In genomic region chr6:79335133-79335674, GRCh38 we compare ENCODE assay signal across 12 cellular contexts.
DNase-seq lines count a peak whose midpoint lies in the region; ATAC-seq, FAIRE-seq and TF ChIP-seq lines count a peak whose summit lies in the region.
"Had no signal": no experiment of that assay in that cellular context is flagged by ENCODE, and none has a peak within 500 bp of the region (broad histone marks: within the 10 kb centered on the region; RNA-seq: fewer than 3 reads in every experiment).

No MANE protein-coding gene starts in this region.

- POLR2A ChIA-PET in activated CD8-positive, alpha-beta T cell treated with anti-CD3 and anti-CD28 coated beads for 36 hours (lab: Charles Lee): interaction anchor here (1.1 kb wide), 1 partner anchor 257 kb away, joined by 3 read pairs; the partner anchor contains the start of gene PHIP
- POLR2A ChIA-PET in activated CD8-positive, alpha-beta T cell treated with anti-CD3 and anti-CD28 coated beads, Interleukin-2, amount 10 ng/mL, durations not matched to agents 7 days and 5 days (lab: Charles Lee): no interaction called here

- no peak overlapping the region for H3K4me3 Mint-ChIP-seq in activated CD8-positive, alpha-beta T cell treated with anti-CD3 and anti-CD28 coated beads for 36 hours
- H3K4me3 Mint-ChIP-seq in activated CD8-positive, alpha-beta T cell treated with anti-CD3 and anti-CD28 coated beads, Interleukin-2, amount 10 ng/mL, durations not matched to agents 7 days and 5 days: no peak overlapping the region

- H3K36me3 Mint-ChIP-seq in activated CD8-positive, alpha-beta T cell treated with anti-CD3 and anti-CD28 coated beads for 36 hours (ENCODE audit: low read depth): no peaks in the 10 kb centered on the region
- H3K36me3 Mint-ChIP-seq in activated CD8-positive, alpha-beta T cell treated with anti-CD3 and anti-CD28 coated beads, Interleukin-2, amount 10 ng/mL, durations not matched to agents 7 days and 5 days (ENCODE audit: low read depth): no peaks in the 10 kb centered on the region

- no peak for FAIRE-seq in kidney (lab: Jason Lieb, UNC)
- FAIRE-seq: A204.1, G401.6 had no signal

- CTCF ChIA-PET in activated CD8-positive, alpha-beta T cell treated with anti-CD3 and anti-CD28 coated beads for 36 hours (lab: Charles Lee): no interaction called here
- CTCF ChIA-PET in activated CD8-positive, alpha-beta T cell treated with anti-CD3 and anti-CD28 coated beads, Interleukin-2, amount 10 ng/mL, durations not matched to agents 7 days and 5 days (lab: Charles Lee): no interaction called here

- H3K36me3 ChIP-seq in kidney (ENCODE audit: control insufficient read depth in 1 of 2, insufficient read depth in 2 of 2, low read length in 2 of 2): no peaks in the 10 kb centered on the region

- intact Hi-C loops in activated CD8-positive, alpha-beta T cell treated with anti-CD3 and anti-CD28 coated beads for 36 hours (cut with micrococcal nuclease): no loop called here
- intact Hi-C loops in kidney (cut with DNase I): no loop called here

- H3K4me1 Mint-ChIP-seq in activated CD8-positive, alpha-beta T cell treated with anti-CD3 and anti-CD28 coated beads for 36 hours (ENCODE audit: low read depth): peaks cover 8% of the 10 kb centered on the region
- no peaks in the 10 kb centered on the region for H3K4me1 Mint-ChIP-seq in activated CD8-positive, alpha-beta T cell treated with anti-CD3 and anti-CD28 coated beads, Interleukin-2, amount 10 ng/mL, durations not matched to agents 7 days and 5 days (ENCODE audit: low read depth)

- H3K9me3 Mint-ChIP-seq in activated CD8-positive, alpha-beta T cell treated with anti-CD3 and anti-CD28 coated beads for 36 hours: no peaks in the 10 kb centered on the region
- H3K9me3 Mint-ChIP-seq in activated CD8-positive, alpha-beta T cell treated with anti-CD3 and anti-CD28 coated beads, Interleukin-2, amount 10 ng/mL, durations not matched to agents 7 days and 5 days (ENCODE audit: insufficient read depth): no peaks in the 10 kb centered on the region

- no peak overlapping the region for H3K9ac ChIP-seq in kidney (ENCODE audit: low read length in 2 of 2)

- no peaks in the 10 kb centered on the region for H3K9me3 ChIP-seq in kidney (ENCODE audit: control insufficient read depth in 1 of 2, low read length in 2 of 2)

- H3K27ac ChIP-seq in kidney (ENCODE audit: low read depth in 2 of 2, low read length in 2 of 2): no peak overlapping the region

- TF ChIP-seq CTCF in activated CD8-positive, alpha-beta T cell treated with anti-CD3 and anti-CD28 coated beads for 36 hours (IDR thresholded peaks at IDR 0.05): no peak
- TF ChIP-seq CTCF in kidney (IDR thresholded peaks at IDR 0.05; ENCODE audit: borderline replicate concordance, extremely low read depth, insufficient read depth): no peak

- peaks cover 18% of the 10 kb centered on the region for H3K27me3 Mint-ChIP-seq in activated CD8-positive, alpha-beta T cell treated with anti-CD3 and anti-CD28 coated beads for 36 hours
- peaks cover 2% of the 10 kb centered on the region for H3K27me3 Mint-ChIP-seq in activated CD8-positive, alpha-beta T cell treated with anti-CD3 and anti-CD28 coated beads, Interleukin-2, amount 10 ng/mL, durations not matched to agents 7 days and 5 days (ENCODE audit: low read depth)

- no peak overlapping the region for H3K27ac Mint-ChIP-seq in activated CD8-positive, alpha-beta T cell treated with anti-CD3 and anti-CD28 coated beads for 36 hours
- no peak overlapping the region for H3K27ac Mint-ChIP-seq in activated CD8-positive, alpha-beta T cell treated with anti-CD3 and anti-CD28 coated beads, Interleukin-2, amount 10 ng/mL, durations not matched to agents 7 days and 5 days

- H3K4me3 ChIP-seq in kidney (ENCODE audit: low read length in 2 of 2): no peak overlapping the region

- peak; percentile 72 for ATAC-seq in activated CD8-positive, alpha-beta T cell treated with anti-CD3 and anti-CD28 coated beads for 36 hours
- no peak for ATAC-seq in activated CD8-positive, alpha-beta T cell treated with anti-CD3 and anti-CD28 coated beads, Interleukin-2, amount 10 ng/mL, durations not matched to agents 7 days and 5 days
- ATAC-seq in GM21723 (IDR thresholded peaks at IDR 0.05; ENCODE audit: unreplicated experiment): peak; percentile 94
- ATAC-seq in HG03280 (IDR thresholded peaks at IDR 0.05; ENCODE audit: unreplicated experiment): peak; percentile 88
- ATAC-seq in SK-N-SH treated with all-trans-retinoic acid at 6 μM for 48 hours: no peak

- no peaks in the 10 kb centered on the region for H3K4me1 ChIP-seq in kidney (ENCODE audit: control insufficient read depth in 1 of 2, insufficient read depth in 1 of 2, low read depth in 1 of 2, low read length in 2 of 2)

- DNase-seq in activated CD8-positive, alpha-beta T cell treated with anti-CD3 and anti-CD28 coated beads for 36 hours: peak; percentile 5
- no peak for DNase-seq in activated CD8-positive, alpha-beta T cell treated with anti-CD3 and anti-CD28 coated beads, Interleukin-2, amount 10 ng/mL, durations not matched to agents 7 days and 5 days
- DNase-seq in retina: peak; percentile 27
- DNase-seq in kidney: no peak
- DNase-seq in NCI-H748 treated with DMSO at 0.1 percent for 48 hours (lab: John Stamatoyannopoulos, UW): no peak
- DNase-seq: activated effector memory CD4-positive, alpha-beta T cell treated with anti-CD3 and anti-CD28 coated beads, Interleukin-2, amount 50 U/mL, for 16 hours; NCI-H345 had no signal

TF ChIP-seq in SK-N-SH treated with all-trans-retinoic acid at 6 μM for 48 hours, 23 proteins besides CTCF, POLR2A, EP300 and RAD21:
- TF ChIP-seq ARNTL (CRISPR knock-in tag; IDR thresholded peaks at IDR 0.05; ENCODE audit: borderline replicate concordance, low read depth) (no peak), GLIS3 (CRISPR knock-in tag; IDR thresholded peaks at IDR 0.05) (no peak), PATZ1 (CRISPR knock-in tag; IDR thresholded peaks at IDR 0.05; ENCODE audit: borderline replicate concordance) (no peak), CSRNP3 (CRISPR knock-in tag; IDR thresholded peaks at IDR 0.05) (no peak), TCF4 (CRISPR knock-in tag; IDR thresholded peaks at IDR 0.05; ENCODE audit: borderline replicate concordance) (no peak), RARB (CRISPR knock-in tag; IDR thresholded peaks at IDR 0.05) (no peak), PPARA (CRISPR knock-in tag; IDR thresholded peaks at IDR 0.05; ENCODE audit: borderline replicate concordance) (no peak), ZNF8 (CRISPR knock-in tag; IDR thresholded peaks at IDR 0.05) (no peak), SNAI2 (CRISPR knock-in tag; IDR thresholded peaks at IDR 0.05) (no peak), ZNF70 (CRISPR knock-in tag; IDR thresholded peaks at IDR 0.05) (no peak), TOX (CRISPR knock-in tag; IDR thresholded peaks at IDR 0.05; ENCODE audit: borderline replicate concordance) (no peak), ESRRG (CRISPR knock-in tag; IDR thresholded peaks at IDR 0.05) (no peak), ZFP30 (CRISPR knock-in tag; IDR thresholded peaks at IDR 0.05) (no peak), ZC3H10 (CRISPR knock-in tag; IDR thresholded peaks at IDR 0.05) (no peak), BACH2 (CRISPR knock-in tag; IDR thresholded peaks at IDR 0.05; ENCODE audit: borderline replicate concordance) (no peak), ZNF565 (CRISPR knock-in tag; conservative IDR thresholded peaks at IDR 0.05; ENCODE audit: low read depth) (no peak), CREB5 (CRISPR knock-in tag; IDR thresholded peaks at IDR 0.05; ENCODE audit: low read depth) (no peak), ISL1 (CRISPR knock-in tag; IDR thresholded peaks at IDR 0.05) (no peak)
TF ChIP-seq in SK-N-SH treated with all-trans-retinoic acid at 6 μM for 48 hours: peak in this region for 0.

Comparison
In these comparisons a context has a peak if more than half of its experiments do, and no peak if none do; other contexts are left out.
1. ATAC-seq: peak in activated CD8-positive, alpha-beta T cell treated with anti-CD3 and anti-CD28 coated beads for 36 hours (single experiment), GM21723 (single experiment) and HG03280 (single experiment); none in activated CD8-positive, alpha-beta T cell treated with anti-CD3 and anti-CD28 coated beads, Interleukin-2, amount 10 ng/mL, durations not matched to agents 7 days and 5 days (single experiment) and SK-N-SH treated with all-trans-retinoic acid at 6 μM for 48 hours (single experiment).
2. DNase-seq: peak in activated CD8-positive, alpha-beta T cell treated with anti-CD3 and anti-CD28 coated beads for 36 hours (single experiment) and retina (single experiment); none in activated CD8-positive, alpha-beta T cell treated with anti-CD3 and anti-CD28 coated beads, Interleukin-2, amount 10 ng/mL, durations not matched to agents 7 days and 5 days (single experiment), kidney (single experiment) and NCI-H748 treated with DMSO at 0.1 percent for 48 hours (single experiment).